In the genomic region with DNA sequence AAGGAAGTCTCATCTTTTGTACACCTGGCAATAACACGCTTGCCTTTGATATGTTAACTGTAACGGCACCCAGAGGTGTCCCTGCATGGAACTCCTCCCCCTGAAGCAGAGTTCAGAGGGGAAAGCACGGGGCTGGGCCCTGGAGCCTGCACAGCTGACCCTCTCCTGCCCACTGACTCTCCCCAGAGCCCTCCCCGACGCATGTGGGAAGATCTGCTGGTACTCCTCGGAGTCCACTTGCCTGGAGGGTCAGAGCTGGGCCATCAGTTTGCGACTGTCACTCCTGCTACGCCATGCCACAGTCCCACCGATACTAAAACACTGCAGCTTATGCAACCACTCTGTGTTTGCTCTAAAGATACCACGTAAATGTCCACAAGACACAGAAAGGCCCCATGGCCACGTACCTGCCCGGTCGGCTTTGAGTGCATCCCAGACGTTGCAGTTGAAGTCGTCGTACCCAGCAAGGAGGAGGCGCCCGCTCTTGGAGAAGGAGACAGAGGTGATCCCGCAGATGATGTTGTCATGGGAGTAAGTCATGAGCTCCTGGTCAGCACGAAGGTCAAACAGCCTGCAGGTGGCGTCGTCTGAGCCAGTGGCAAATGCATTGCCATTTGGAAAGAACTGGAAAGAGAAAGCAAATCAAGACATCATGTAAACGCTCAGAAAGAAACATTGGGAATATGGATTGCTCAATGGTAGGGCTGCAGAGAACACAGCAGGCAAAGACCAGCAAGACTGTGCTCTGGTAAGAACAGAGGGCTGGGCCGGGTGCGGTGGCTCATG, we compare ENCODE assay signal across 8 cellular contexts. TPM values are rescaled to one million over a fixed set of nuclear protein-coding genes. Genes with fewer than 3 reads are reported as not detected.
A peak's percentile ranks its signal among the peaks of the same experiment; 100 is the strongest.
DNase-seq lines count a peak whose midpoint lies in the region; ATAC-seq and TF ChIP-seq lines count a peak whose summit lies in the region.

No MANE protein-coding gene starts in this region.

- no CpG with 5 or more reads among the region's 25 CpGs for WGBS in mesendoderm (ENCODE audit: extremely low coverage, insufficient coverage, low lambda C conversion rate)

- H3K18ac ChIP-seq in mesendoderm (ENCODE audit: low read length), result no peak overlapping the region

- H3K27ac ChIP-seq in brain microvascular endothelial cell (no peak overlapping the region), mesendoderm (ENCODE audit: low read depth, low read length) (no peak overlapping the region)

- peaks cover 8% of the 10 kb centered on the region for H3K79me1 ChIP-seq in mesendoderm (ENCODE audit: low read length)

- no peak overlapping the region for H2BK120ac ChIP-seq in mesendoderm (ENCODE audit: low read depth, low read length)

- no peak overlapping the region for H2BK15ac ChIP-seq in mesendoderm (replicated peaks; ENCODE audit: low read depth)

- in situ Hi-C loops in brain microvascular endothelial cell (cut with HindIII; ENCODE audit: low pct_ligation_motif_present, low sequenced_read_pairs), result no loop called here

- no peak overlapping the region for H2AK5ac ChIP-seq in mesendoderm (ENCODE audit: low read length)

- H3K4me2 ChIP-seq in mesendoderm (ENCODE audit: low read length), result no peak overlapping the region

- no peak overlapping the region for H3K9ac ChIP-seq in mesendoderm (ENCODE audit: low read length)

- peak; percentile 35 for TF ChIP-seq CTCF in HFF-Myc (IDR thresholded peaks at IDR 0.05; ENCODE audit: low read depth, low read length, missing control alignments)
- peak; percentile 52 for TF ChIP-seq CTCF in brain microvascular endothelial cell (IDR thresholded peaks at IDR 0.05; ENCODE audit: low read depth, low read length, missing control alignments)

- H3K56ac ChIP-seq in mesendoderm (ENCODE audit: low read length), result no peak overlapping the region

- H3K36me3 ChIP-seq in brain microvascular endothelial cell (replicated peaks) (peaks cover 89% of the 10 kb centered on the region), mesendoderm (ENCODE audit: control insufficient read depth, insufficient read depth, low read length) (peaks cover 30% of the 10 kb centered on the region)

- no peak overlapping the region for H4K8ac ChIP-seq in mesendoderm (ENCODE audit: low read depth, low read length)

- H3K27me3 ChIP-seq in brain microvascular endothelial cell (replicated peaks) (no peaks in the 10 kb centered on the region), mesendoderm (ENCODE audit: insufficient read depth, low read length, poor library complexity) (no peaks in the 10 kb centered on the region)

- H2BK5ac ChIP-seq in mesendoderm (ENCODE audit: low read length), result no peak overlapping the region

- H3K4me3 ChIP-seq in HFF-Myc (replicated peaks; ENCODE audit: low read depth, low read length), result no peak overlapping the region
- H3K4me3 ChIP-seq in brain microvascular endothelial cell (ENCODE audit: low read depth, low read length), result no peak overlapping the region
- no peak overlapping the region for H3K4me3 ChIP-seq in mesendoderm (ENCODE audit: low read length)

- H3K79me2 ChIP-seq in mesendoderm (ENCODE audit: control insufficient read depth, insufficient read depth, low read length), result no peaks in the 10 kb centered on the region

- DNase-seq in COR-L47 (lab: John Stamatoyannopoulos, UW), result peak; percentile 6
- no peak for DNase-seq in HFF-Myc (ENCODE audit: extremely low read depth, low read depth)
- no peak for DNase-seq in brain microvascular endothelial cell
- DNase-seq in mesendoderm, result peak; percentile 64
- DNase-seq in NCI-H1930 (lab: John Stamatoyannopoulos, UW), result no peak
- no peak for DNase-seq in pons (ENCODE audit: low spot score)
- DNase-seq in NCI-H2227 treated with DMSO at 0.1 percent for 48 hours (lab: John Stamatoyannopoulos, UW), result no peak

- no peak for ATAC-seq in GM18873 (IDR thresholded peaks at IDR 0.05; ENCODE audit: low FRiP score, unreplicated experiment)

- H3K4me1 ChIP-seq in mesendoderm (ENCODE audit: control insufficient read depth, low read depth, low read length), result no peaks in the 10 kb centered on the region

- H3K23ac ChIP-seq in mesendoderm (ENCODE audit: low read length), result no peak overlapping the region

- H4K5ac ChIP-seq in mesendoderm (ENCODE audit: low read length), result no peak overlapping the region

- H3K4ac ChIP-seq in mesendoderm (ENCODE audit: low read depth, low read length), result no peak overlapping the region

RNA-seq across cellular contexts. Expression of gene NADK, which starts 10.6 kb away (rescaled TPM):
- 30.6 TPM for polyA plus RNA-seq in mesendoderm (2013, experiment 1 of 2)
- polyA plus RNA-seq in mesendoderm (2013, experiment 2 of 2), result 32.5 TPM

Comparison
In these comparisons a context has a peak if more than half of its experiments do, and no peak if none do; other contexts are left out.
1. DNase-seq: peak in COR-L47 (single experiment) and mesendoderm (single experiment); none in HFF-Myc (single experiment), brain microvascular endothelial cell (single experiment), NCI-H1930 (0 of 2), pons (single experiment) and NCI-H2227 treated with DMSO at 0.1 percent for 48 hours (single experiment).